ENCODE assay signal across 8 cellular contexts in the genomic region with DNA sequence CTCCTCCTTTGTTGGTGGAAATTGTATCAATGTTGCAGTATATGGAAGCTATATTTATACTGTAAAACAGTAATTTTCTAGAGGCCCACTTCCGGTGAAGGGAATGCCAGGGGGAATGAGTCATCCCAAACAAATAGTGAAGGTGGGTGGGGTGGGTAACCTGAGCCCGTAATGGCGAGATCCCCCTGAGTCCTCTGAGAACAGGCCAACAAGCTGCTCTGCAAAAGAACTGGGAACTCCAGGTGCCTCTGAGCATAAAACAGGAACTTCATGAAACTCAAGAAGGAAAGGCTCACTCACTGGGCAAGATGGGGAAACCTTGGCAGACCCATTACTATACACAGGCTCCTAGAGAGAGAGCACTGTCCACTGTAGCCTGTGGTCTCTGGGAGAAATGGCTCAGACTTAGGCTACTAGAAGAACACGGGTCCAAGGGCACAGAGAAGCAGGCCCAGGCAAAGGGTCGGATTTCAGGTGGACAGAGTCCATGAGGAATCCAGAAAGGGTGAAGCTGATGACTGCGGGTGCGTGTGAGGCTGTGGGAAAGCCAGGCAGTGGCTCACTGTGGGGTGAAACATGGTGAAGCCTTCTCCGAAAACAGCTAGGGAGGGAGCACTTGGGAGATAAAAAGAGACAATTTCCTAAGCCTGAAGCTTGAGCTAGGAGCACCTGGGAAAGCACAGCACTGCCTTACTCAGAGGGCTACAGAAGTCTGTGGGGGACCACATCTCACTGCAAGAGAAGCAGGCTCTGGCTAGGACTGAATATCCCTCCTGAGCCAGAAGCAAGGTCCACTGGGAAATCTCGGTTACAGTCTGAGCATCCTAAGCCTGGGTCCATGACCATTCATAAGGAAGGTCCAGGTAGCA. TPM values are rescaled to one million over a fixed set of nuclear protein-coding genes. Genes with fewer than 3 reads are reported as not detected.
DNase-seq lines count a peak whose midpoint lies in the region; ATAC-seq and TF ChIP-seq lines count a peak whose summit lies in the region.

No MANE protein-coding gene starts in this region.

- CTCF ChIA-PET in WTC11 (lab: Charles Lee), result interaction anchor here (0.5 to 1.7 kb wide), 3 partner anchors 9 to 47 kb away, joined by 3 to 10 read pairs (median 3); no protein-coding TSS in a partner anchor

- POLR2A ChIA-PET in WTC11 (lab: Charles Lee), result no interaction called here

- peak; percentile 80 for ATAC-seq in WTC11
- no peak for ATAC-seq in GM18858 (IDR thresholded peaks at IDR 0.05; ENCODE audit: unreplicated experiment)
- no peak for ATAC-seq in activated naive CD8-positive, alpha-beta T cell treated with anti-CD3 and anti-CD28 coated beads, Interleukin-2, amount 50 U/mL, for 24 hours

- DNase-seq in AG10803 (ENCODE audit: low read depth), result peak; percentile 77
- peak; percentile 78 for DNase-seq in LHCN-M2 (ENCODE audit: low read depth)
- no peak for DNase-seq in WTC11 (ENCODE audit: low spot score)
- DNase-seq in D341Med (ENCODE audit: low spot score), result no peak
- no peak for DNase-seq in WERI-Rb-1
- DNase-seq in activated naive CD8-positive, alpha-beta T cell treated with anti-CD3 and anti-CD28 coated beads, Interleukin-2, amount 50 U/mL, for 24 hours, result no peak

- H3K36me3 Mint-ChIP-seq in WTC11, result peaks cover 42% of the 10 kb centered on the region
- H3K36me3 Mint-ChIP-seq in activated naive CD8-positive, alpha-beta T cell treated with anti-CD3 and anti-CD28 coated beads, Interleukin-2, amount 50 U/mL, for 24 hours (ENCODE audit: low read depth), result no peaks in the 10 kb centered on the region

- H3K9me3 ChIP-seq in WERI-Rb-1 (ENCODE audit: severe bottlenecking), result no peaks in the 10 kb centered on the region

- H3K27me3 ChIP-seq in layer of hippocampus (ENCODE audit: control insufficient read depth, insufficient read depth, low read length) (no peaks in the 10 kb centered on the region), WERI-Rb-1 (ENCODE audit: insufficient read depth, low read depth, severe bottlenecking) (no peaks in the 10 kb centered on the region)

- H3K4me1 Mint-ChIP-seq in WTC11, result peaks cover 18% of the 10 kb centered on the region
- no peaks in the 10 kb centered on the region for H3K4me1 Mint-ChIP-seq in activated naive CD8-positive, alpha-beta T cell treated with anti-CD3 and anti-CD28 coated beads, Interleukin-2, amount 50 U/mL, for 24 hours

- H3K4me3 ChIP-seq in AG10803 (ENCODE audit: low read length) (no peak overlapping the region), WERI-Rb-1 (ENCODE audit: low read depth, low read length) (no peak overlapping the region)

- no peak overlapping the region for H3K4me3 Mint-ChIP-seq in WTC11
- H3K4me3 Mint-ChIP-seq in activated naive CD8-positive, alpha-beta T cell treated with anti-CD3 and anti-CD28 coated beads, Interleukin-2, amount 50 U/mL, for 24 hours, result no peak overlapping the region

- H3K27ac Mint-ChIP-seq in WTC11, result peak overlapping the region; percentile 86
- H3K27ac Mint-ChIP-seq in activated naive CD8-positive, alpha-beta T cell treated with anti-CD3 and anti-CD28 coated beads, Interleukin-2, amount 50 U/mL, for 24 hours, result no peak overlapping the region

- H3K9me3 Mint-ChIP-seq in WTC11, result peaks cover 10% of the 10 kb centered on the region
- no peaks in the 10 kb centered on the region for H3K9me3 Mint-ChIP-seq in activated naive CD8-positive, alpha-beta T cell treated with anti-CD3 and anti-CD28 coated beads, Interleukin-2, amount 50 U/mL, for 24 hours

- no peaks in the 10 kb centered on the region for H3K27me3 Mint-ChIP-seq in WTC11 (ENCODE audit: low read depth)
- peaks cover 5% of the 10 kb centered on the region for H3K27me3 Mint-ChIP-seq in activated naive CD8-positive, alpha-beta T cell treated with anti-CD3 and anti-CD28 coated beads, Interleukin-2, amount 50 U/mL, for 24 hours

- peak overlapping the region; percentile 6 for H3K27ac ChIP-seq in layer of hippocampus (ENCODE audit: low read depth, low read length)
- no peak overlapping the region for H3K27ac ChIP-seq in WERI-Rb-1

- TF ChIP-seq CTCF in AG10803 (conservative IDR thresholded peaks at IDR 0.05; ENCODE audit: low read length) (no peak), WTC11 (IDR thresholded peaks at IDR 0.05) (no peak), WERI-Rb-1 (IDR thresholded peaks at IDR 0.05; ENCODE audit: low read depth, low read length) (no peak)

- H3K36me3 ChIP-seq in WERI-Rb-1, result peaks cover 7% of the 10 kb centered on the region

TF ChIP-seq in WTC11, 78 proteins besides CTCF, POLR2A, EP300 and RAD21:
- no peak for TF ChIP-seq FOXK1 (CRISPR knock-in tag; IDR thresholded peaks at IDR 0.05)
- TF ChIP-seq, protein P1, sequence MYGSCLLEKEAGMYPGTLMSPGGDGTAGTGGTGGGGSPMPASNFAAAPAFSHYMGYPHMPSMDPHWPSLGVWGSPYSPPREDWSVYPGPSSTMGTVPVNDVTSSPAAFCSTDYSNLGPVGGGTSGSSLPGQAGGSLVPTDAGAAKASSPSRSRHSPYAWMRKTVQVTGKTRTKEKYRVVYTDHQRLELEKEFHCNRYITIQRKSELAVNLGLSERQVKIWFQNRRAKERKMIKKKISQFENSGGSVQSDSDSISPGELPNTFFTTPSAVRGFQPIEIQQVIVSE (CRISPR knock-in tag; IDR thresholded peaks at IDR 0.05; ENCODE audit: borderline replicate concordance), result no peak
- TF ChIP-seq GABPB1 (CRISPR knock-in tag; IDR thresholded peaks at IDR 0.05), result peak; percentile 42; the same call in 1 of the 2 replicates
- no peak for TF ChIP-seq GTF2I (CRISPR knock-in tag; conservative IDR thresholded peaks at IDR 0.05)

RNA-seq across cellular contexts. Expression of gene LARP6, which starts 19.8 kb away (rescaled TPM):
- total RNA-seq in LHCN-M2 (2014; rRNA removed) (43.6 and 45.0 TPM in 2 replicates), WTC11 (2021) (14.7 to 17.5 TPM (median 15.2 TPM) in 3 replicates)
- polyA plus RNA-seq in LHCN-M2 (2012), result 71.7 TPM

RNA-seq across cellular contexts. Expression of gene THAP10, which starts 58.1 kb away (rescaled TPM):
- 8.0 and 8.9 TPM in 2 replicates for total RNA-seq in LHCN-M2 (2014; rRNA removed)
- 1.3 TPM for polyA plus RNA-seq in LHCN-M2 (2012)
- total RNA-seq in WTC11 (2021), result 2.6 to 3.6 TPM (median 3.4 TPM) in 3 replicates

RNA-seq across cellular contexts. Expression of gene LRRC49, which starts 58.5 kb away (rescaled TPM):
- total RNA-seq in LHCN-M2 (2014; rRNA removed), result 4.9 and 7.2 TPM in 2 replicates
- 2.1 TPM for polyA plus RNA-seq in LHCN-M2 (2012)
- total RNA-seq in WTC11 (2021), result 6.8 to 9.2 TPM (median 6.9 TPM) in 3 replicates

Comparison
In these comparisons a context has a peak if more than half of its experiments do, and no peak if none do; other contexts are left out.
1. DNase-seq: peak in AG10803 (single experiment) and LHCN-M2 (single experiment); none in WTC11 (single experiment), D341Med (single experiment), WERI-Rb-1 (single experiment) and activated naive CD8-positive, alpha-beta T cell treated with anti-CD3 and anti-CD28 coated beads, Interleukin-2, amount 50 U/mL, for 24 hours (single experiment).